ENCODE assay signal across 1 cellular context in the genomic region with DNA sequence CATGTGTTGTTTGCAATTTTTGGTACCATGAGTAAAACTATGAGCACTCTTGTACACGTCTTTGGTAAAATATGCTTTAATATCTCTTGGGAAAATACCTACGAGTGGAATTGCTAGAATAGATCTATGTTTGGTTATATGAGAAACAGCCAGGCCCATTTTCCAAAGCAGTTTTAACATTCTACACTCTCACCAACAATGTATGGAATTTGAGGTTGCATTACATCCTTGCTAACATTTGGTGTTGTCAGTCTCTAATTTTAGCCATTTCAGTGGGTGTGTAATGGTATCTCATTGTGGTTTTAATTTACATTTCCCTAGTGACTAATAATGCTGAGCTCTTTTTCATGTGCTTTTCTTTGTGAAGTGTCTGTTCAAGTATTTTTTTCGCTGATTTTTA.
TF ChIP-seq lines count a peak whose summit lies in the region.

No MANE protein-coding gene starts in this region.

TF ChIP-seq in GM23338, 12 proteins besides CTCF, POLR2A, EP300 and RAD21:
- TF ChIP-seq, protein P1, sequence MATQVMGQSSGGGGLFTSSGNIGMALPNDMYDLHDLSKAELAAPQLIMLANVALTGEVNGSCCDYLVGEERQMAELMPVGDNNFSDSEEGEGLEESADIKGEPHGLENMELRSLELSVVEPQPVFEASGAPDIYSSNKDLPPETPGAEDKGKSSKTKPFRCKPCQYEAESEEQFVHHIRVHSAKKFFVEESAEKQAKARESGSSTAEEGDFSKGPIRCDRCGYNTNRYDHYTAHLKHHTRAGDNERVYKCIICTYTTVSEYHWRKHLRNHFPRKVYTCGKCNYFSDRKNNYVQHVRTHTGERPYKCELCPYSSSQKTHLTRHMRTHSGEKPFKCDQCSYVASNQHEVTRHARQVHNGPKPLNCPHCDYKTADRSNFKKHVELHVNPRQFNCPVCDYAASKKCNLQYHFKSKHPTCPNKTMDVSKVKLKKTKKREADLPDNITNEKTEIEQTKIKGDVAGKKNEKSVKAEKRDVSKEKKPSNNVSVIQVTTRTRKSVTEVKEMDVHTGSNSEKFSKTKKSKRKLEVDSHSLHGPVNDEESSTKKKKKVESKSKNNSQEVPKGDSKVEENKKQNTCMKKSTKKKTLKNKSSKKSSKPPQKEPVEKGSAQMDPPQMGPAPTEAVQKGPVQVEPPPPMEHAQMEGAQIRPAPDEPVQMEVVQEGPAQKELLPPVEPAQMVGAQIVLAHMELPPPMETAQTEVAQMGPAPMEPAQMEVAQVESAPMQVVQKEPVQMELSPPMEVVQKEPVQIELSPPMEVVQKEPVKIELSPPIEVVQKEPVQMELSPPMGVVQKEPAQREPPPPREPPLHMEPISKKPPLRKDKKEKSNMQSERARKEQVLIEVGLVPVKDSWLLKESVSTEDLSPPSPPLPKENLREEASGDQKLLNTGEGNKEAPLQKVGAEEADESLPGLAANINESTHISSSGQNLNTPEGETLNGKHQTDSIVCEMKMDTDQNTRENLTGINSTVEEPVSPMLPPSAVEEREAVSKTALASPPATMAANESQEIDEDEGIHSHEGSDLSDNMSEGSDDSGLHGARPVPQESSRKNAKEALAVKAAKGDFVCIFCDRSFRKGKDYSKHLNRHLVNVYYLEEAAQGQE (IDR thresholded peaks at IDR 0.05; ENCODE audit: unreplicated experiment), result no peak
- TF ChIP-seq ZNF114 (CRISPR knock-in tag; IDR thresholded peaks at IDR 0.05) (no peak), CREB1 (CRISPR knock-in tag; IDR thresholded peaks at IDR 0.05; ENCODE audit: low read depth) (no peak), NANOG (IDR thresholded peaks at IDR 0.05; ENCODE audit: borderline replicate concordance) (no peak), EZH2 (IDR thresholded peaks at IDR 0.05; ENCODE audit: low read depth, unreplicated experiment) (no peak), ETS1 (IDR thresholded peaks at IDR 0.05) (no peak), JUNB (IDR thresholded peaks at IDR 0.05; ENCODE audit: unreplicated experiment) (no peak), STAT1 (IDR thresholded peaks at IDR 0.05; ENCODE audit: unreplicated experiment) (no peak), ZNF331 (CRISPR knock-in tag; IDR thresholded peaks at IDR 0.05; ENCODE audit: low read depth) (no peak), EZH2phosphoT487 (IDR thresholded peaks at IDR 0.05; ENCODE audit: unreplicated experiment) (no peak), POLR2AphosphoS5 (IDR thresholded peaks at IDR 0.05; ENCODE audit: low read depth) (no peak)
- TF ChIP-seq, protein P2, sequence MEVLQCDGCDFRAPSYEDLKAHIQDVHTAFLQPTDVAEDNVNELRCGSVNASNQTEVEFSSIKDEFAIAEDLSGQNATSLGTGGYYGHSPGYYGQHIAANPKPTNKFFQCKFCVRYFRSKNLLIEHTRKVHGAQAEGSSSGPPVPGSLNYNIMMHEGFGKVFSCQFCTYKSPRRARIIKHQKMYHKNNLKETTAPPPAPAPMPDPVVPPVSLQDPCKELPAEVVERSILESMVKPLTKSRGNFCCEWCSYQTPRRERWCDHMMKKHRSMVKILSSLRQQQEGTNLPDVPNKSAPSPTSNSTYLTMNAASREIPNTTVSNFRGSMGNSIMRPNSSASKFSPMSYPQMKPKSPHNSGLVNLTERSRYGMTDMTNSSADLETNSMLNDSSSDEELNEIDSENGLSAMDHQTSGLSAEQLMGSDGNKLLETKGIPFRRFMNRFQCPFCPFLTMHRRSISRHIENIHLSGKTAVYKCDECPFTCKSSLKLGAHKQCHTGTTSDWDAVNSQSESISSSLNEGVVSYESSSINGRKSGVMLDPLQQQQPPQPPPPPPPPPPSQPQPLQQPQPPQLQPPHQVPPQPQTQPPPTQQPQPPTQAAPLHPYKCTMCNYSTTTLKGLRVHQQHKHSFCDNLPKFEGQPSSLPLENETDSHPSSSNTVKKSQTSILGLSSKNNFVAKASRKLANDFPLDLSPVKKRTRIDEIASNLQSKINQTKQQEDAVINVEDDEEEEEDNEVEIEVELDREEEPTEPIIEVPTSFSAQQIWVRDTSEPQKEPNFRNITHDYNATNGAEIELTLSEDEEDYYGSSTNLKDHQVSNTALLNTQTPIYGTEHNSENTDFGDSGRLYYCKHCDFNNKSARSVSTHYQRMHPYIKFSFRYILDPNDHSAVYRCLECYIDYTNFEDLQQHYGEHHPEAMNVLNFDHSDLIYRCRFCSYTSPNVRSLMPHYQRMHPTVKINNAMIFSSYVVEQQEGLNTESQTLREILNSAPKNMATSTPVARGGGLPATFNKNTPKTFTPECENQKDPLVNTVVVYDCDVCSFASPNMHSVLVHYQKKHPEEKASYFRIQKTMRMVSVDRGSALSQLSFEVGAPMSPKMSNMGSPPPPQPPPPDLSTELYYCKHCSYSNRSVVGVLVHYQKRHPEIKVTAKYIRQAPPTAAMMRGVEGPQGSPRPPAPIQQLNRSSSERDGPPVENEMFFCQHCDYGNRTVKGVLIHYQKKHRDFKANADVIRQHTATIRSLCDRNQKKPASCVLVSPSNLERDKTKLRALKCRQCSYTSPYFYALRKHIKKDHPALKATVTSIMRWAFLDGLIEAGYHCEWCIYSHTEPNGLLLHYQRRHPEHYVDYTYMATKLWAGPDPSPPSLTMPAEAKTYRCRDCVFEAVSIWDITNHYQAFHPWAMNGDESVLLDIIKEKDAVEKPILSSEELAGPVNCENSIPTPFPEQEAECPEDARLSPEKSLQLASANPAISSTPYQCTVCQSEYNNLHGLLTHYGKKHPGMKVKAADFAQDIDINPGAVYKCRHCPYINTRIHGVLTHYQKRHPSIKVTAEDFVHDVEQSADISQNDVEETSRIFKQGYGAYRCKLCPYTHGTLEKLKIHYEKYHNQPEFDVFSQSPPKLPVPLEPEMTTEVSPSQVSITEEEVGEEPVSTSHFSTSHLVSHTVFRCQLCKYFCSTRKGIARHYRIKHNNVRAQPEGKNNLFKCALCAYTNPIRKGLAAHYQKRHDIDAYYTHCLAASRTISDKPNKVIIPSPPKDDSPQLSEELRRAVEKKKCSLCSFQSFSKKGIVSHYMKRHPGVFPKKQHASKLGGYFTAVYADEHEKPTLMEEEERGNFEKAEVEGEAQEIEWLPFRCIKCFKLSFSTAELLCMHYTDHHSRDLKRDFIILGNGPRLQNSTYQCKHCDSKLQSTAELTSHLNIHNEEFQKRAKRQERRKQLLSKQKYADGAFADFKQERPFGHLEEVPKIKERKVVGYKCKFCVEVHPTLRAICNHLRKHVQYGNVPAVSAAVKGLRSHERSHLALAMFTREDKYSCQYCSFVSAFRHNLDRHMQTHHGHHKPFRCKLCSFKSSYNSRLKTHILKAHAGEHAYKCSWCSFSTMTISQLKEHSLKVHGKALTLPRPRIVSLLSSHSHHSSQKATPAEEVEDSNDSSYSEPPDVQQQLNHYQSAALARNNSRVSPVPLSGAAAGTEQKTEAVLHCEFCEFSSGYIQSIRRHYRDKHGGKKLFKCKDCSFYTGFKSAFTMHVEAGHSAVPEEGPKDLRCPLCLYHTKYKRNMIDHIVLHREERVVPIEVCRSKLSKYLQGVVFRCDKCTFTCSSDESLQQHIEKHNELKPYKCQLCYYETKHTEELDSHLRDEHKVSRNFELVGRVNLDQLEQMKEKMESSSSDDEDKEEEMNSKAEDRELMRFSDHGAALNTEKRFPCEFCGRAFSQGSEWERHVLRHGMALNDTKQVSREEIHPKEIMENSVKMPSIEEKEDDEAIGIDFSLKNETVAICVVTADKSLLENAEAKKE (CRISPR knock-in tag; IDR thresholded peaks at IDR 0.05), result no peak
